Comparison of ENCODE assay signal across 17 cellular contexts in genomic region chr13:43495732-43496131, GRCh38.
"Had no signal": no experiment of that assay in that cellular context is flagged by ENCODE, and none has a peak within 500 bp of the region (broad histone marks: within the 10 kb centered on the region; RNA-seq: fewer than 3 reads in every experiment).

No MANE protein-coding gene starts in this region.

- DNase-seq: dermis blood vessel endothelial cell; effector memory CD4-positive, alpha-beta T cell; foreskin melanocyte; glutamatergic neuron; heart right ventricle; hippocampal formation; left cardiac atrium; left lung; mesendoderm; midbrain; naive thymus-derived CD4-positive, alpha-beta T cell; spleen; stimulated activated CD4-positive, alpha-beta T cell treated with anti-CD3 and anti-CD28 coated beads, Interleukin-4, amount 100 ng/mL, for 4 hours; stimulated activated naive CD8-positive, alpha-beta T cell treated with anti-CD3 and anti-CD28 coated beads, Interleukin-15, Interleukin-2, amounts not matched to agents 100 U/mL and 50 U/mL, for 24 hours; substantia nigra; testis; tibial artery had no signal
